In the genomic region with DNA sequence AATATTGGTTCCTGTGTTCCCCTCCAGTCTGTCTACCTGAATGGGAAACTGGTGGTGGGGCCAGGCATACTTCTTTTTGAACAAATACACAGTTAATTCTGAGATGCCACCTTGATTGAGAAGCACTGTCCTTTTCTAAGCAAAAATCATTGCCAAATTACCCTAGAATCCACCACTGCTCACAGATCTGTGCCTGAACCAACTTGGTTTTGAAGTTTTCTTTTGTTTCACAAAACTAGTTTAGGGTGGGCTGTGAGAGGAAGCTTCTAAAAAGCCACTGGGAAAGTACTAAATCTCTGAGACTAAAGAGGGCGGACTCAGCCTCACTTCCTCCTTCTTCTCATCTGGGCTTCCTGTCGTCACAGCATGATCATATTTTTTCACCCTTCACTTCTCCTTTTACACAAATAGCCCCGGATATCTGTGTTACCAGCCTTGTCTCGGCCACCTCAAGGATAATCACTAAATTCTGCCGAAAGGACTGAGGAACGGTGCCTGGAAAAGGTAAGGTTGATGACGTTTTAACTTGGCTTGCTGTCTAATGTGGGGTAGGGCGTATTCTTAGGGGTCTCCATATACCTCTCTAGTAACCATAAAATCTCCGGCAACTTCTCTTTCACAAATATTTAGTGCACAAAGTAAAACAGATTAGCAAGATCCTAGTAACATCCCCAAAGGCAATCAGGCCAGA, we compare ENCODE assay signal across 8 cellular contexts. TPM values are rescaled to one million over a fixed set of nuclear protein-coding genes. Genes with fewer than 3 reads are reported as not detected.
DNase-seq lines count a peak whose midpoint lies in the region; ATAC-seq and TF ChIP-seq lines count a peak whose summit lies in the region.

A gene with protein sequence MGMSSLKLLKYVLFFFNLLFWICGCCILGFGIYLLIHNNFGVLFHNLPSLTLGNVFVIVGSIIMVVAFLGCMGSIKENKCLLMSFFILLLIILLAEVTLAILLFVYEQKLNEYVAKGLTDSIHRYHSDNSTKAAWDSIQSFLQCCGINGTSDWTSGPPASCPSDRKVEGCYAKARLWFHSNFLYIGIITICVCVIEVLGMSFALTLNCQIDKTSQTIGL (plus strand): TSS at position 404 of the 691 bp plus-strand sequence. CDS start 18,261 bp downstream, outside the sequence.

- H3K4me1 ChIP-seq in BLaER1 treated with 17β-estradiol and CSF1 and Interleukin-3, amounts not matched to agents 10 nM and 100 nM: peaks cover 38 to 55% (median 51%) of the 10 kb centered on the region in 10 experiments
- no peaks in the 10 kb centered on the region for H3K4me1 ChIP-seq in left ventricle myocardium inferior

- peak; percentile 44 for ATAC-seq in GM19372 (IDR thresholded peaks at IDR 0.05; ENCODE audit: low read depth, unreplicated experiment)
- peak; percentile 41 for ATAC-seq in HG03457 (IDR thresholded peaks at IDR 0.05; ENCODE audit: unreplicated experiment)

- H3K27ac ChIP-seq in BLaER1 treated with 17β-estradiol and CSF1 and Interleukin-3, amounts not matched to agents 10 nM and 100 nM: peak within 1 kb of the TSS; percentile 93 to 99 (median 97)
- peak within 1 kb of the TSS; percentile 38 for H3K27ac ChIP-seq in left ventricle myocardium inferior (replicated peaks)
- peak within 1 kb of the TSS; percentile 71 for H3K27ac ChIP-seq in temporal lobe (ENCODE audit: low read depth, low read length)

- H3K9me3 ChIP-seq in BLaER1 treated with 17β-estradiol and CSF1 and Interleukin-3, amounts not matched to agents 10 nM and 100 nM (replicated peaks in 1 of 11): peaks cover 13 to 24% (median 17%) of the 10 kb centered on the region in 11 experiments
- H3K9me3 ChIP-seq in left ventricle myocardium inferior (replicated peaks): peaks cover 7% of the 10 kb centered on the region

- H3K9ac ChIP-seq in BLaER1 treated with 17β-estradiol and CSF1 and Interleukin-3, amounts not matched to agents 10 nM and 100 nM: peak within 1 kb of the TSS; percentile 91 to 97 (median 94)

- peaks cover 25 to 38% (median 33%) of the 10 kb centered on the region in 11 experiments for H4K20me1 ChIP-seq in BLaER1 treated with 17β-estradiol and CSF1 and Interleukin-3, amounts not matched to agents 10 nM and 100 nM

- peak within 1 kb of the TSS; percentile 75 to 97 (median 88) for H3K4me3 ChIP-seq in BLaER1 treated with 17β-estradiol and CSF1 and Interleukin-3, amounts not matched to agents 10 nM and 100 nM
- H3K4me3 ChIP-seq in left ventricle myocardium inferior: peak within 1 kb of the TSS; percentile 48

- peak within 1 kb of the TSS; percentile 84 to 99 (median 96) for H3K4me2 ChIP-seq in BLaER1 treated with 17β-estradiol and CSF1 and Interleukin-3, amounts not matched to agents 10 nM and 100 nM

- DNase-seq in activated CD4-positive, alpha-beta T cell treated with anti-CD3 and anti-CD28 coated beads, Interleukin-2, amount 50 U/mL, for 1 hour: peak; percentile 35
- no peak for DNase-seq in left ventricle myocardium inferior
- DNase-seq in kidney tubule cell (ENCODE audit: low spot score): no peak
- DNase-seq in cerebellar cortex (ENCODE audit: low spot score): no peak

- H3K36me3 ChIP-seq in BLaER1 treated with 17β-estradiol and CSF1 and Interleukin-3, amounts not matched to agents 10 nM and 100 nM: peaks cover 8 to 31% (median 16%) of the 10 kb centered on the region in 11 experiments; a peak in 21 of 22 replicates
- H3K36me3 ChIP-seq in left ventricle myocardium inferior: no peaks in the 10 kb centered on the region

- H3K27me3 ChIP-seq in BLaER1 treated with 17β-estradiol and CSF1 and Interleukin-3, amounts not matched to agents 10 nM and 100 nM: no peaks in the 10 kb centered on the region
- H3K27me3 ChIP-seq in left ventricle myocardium inferior (ENCODE audit: low read depth): no peaks in the 10 kb centered on the region

- intact Hi-C loops in left ventricle myocardium inferior (cut with micrococcal nuclease): no loop called here

- no peak for TF ChIP-seq CTCF in left ventricle myocardium inferior (IDR thresholded peaks at IDR 0.05; ENCODE audit: borderline replicate concordance)

RNA-seq across cellular contexts. Expression of the gene that starts here (rescaled TPM):
- total RNA-seq in left ventricle myocardium inferior (7.5 TPM), temporal lobe (2.7 TPM)

Comparison
In these comparisons a context has a peak if more than half of its experiments do, and no peak if none do; other contexts are left out.
1. H3K27ac ChIP-seq: peak in every context shown above with its lines; median percentile 97 in BLaER1 treated with 17β-estradiol and CSF1 and Interleukin-3, amounts not matched to agents 10 nM and 100 nM; 71 in temporal lobe; 38 in left ventricle myocardium inferior.